Comparison of ENCODE assay signal across 1 cellular context in the genomic region with DNA sequence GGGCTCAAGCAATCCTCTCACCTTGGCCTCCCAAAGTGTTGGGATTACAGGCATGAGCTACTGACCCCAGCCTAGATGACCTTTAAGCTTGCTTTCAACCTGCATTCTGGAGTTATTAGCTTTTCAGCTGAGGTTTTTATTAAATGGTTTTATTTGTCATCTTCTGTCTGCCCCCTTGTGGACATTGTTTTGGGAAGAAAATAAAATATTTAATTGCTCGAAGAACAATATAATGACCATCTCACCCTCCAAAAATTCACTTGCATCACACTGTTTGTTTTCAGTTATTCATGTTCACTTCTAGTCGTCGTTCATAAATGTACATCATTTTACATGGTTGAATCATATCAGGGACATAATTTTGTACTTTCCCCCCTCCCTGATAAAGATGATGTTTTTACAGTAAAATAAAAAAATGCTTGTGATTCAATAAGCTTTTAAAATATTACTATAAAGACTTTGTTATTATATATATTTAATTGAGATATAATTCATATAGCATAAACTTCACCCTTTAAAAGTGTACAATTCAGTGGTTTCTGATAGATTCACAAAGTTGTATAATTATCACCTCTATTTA.
TF ChIP-seq lines count a peak whose summit lies in the region.

No MANE protein-coding gene starts in this region.

TF ChIP-seq in GM23338, 12 proteins besides CTCF, POLR2A, EP300 and RAD21:
- no peak for TF ChIP-seq EZH2phosphoT487 (IDR thresholded peaks at IDR 0.05; ENCODE audit: unreplicated experiment)
- TF ChIP-seq ZNF114 (CRISPR knock-in tag; IDR thresholded peaks at IDR 0.05): no peak
- TF ChIP-seq POLR2AphosphoS5 (IDR thresholded peaks at IDR 0.05; ENCODE audit: low read depth): no peak
- no peak for TF ChIP-seq STAT1 (IDR thresholded peaks at IDR 0.05; ENCODE audit: unreplicated experiment)
- no peak for TF ChIP-seq NANOG (IDR thresholded peaks at IDR 0.05; ENCODE audit: borderline replicate concordance)
- TF ChIP-seq, protein P1, sequence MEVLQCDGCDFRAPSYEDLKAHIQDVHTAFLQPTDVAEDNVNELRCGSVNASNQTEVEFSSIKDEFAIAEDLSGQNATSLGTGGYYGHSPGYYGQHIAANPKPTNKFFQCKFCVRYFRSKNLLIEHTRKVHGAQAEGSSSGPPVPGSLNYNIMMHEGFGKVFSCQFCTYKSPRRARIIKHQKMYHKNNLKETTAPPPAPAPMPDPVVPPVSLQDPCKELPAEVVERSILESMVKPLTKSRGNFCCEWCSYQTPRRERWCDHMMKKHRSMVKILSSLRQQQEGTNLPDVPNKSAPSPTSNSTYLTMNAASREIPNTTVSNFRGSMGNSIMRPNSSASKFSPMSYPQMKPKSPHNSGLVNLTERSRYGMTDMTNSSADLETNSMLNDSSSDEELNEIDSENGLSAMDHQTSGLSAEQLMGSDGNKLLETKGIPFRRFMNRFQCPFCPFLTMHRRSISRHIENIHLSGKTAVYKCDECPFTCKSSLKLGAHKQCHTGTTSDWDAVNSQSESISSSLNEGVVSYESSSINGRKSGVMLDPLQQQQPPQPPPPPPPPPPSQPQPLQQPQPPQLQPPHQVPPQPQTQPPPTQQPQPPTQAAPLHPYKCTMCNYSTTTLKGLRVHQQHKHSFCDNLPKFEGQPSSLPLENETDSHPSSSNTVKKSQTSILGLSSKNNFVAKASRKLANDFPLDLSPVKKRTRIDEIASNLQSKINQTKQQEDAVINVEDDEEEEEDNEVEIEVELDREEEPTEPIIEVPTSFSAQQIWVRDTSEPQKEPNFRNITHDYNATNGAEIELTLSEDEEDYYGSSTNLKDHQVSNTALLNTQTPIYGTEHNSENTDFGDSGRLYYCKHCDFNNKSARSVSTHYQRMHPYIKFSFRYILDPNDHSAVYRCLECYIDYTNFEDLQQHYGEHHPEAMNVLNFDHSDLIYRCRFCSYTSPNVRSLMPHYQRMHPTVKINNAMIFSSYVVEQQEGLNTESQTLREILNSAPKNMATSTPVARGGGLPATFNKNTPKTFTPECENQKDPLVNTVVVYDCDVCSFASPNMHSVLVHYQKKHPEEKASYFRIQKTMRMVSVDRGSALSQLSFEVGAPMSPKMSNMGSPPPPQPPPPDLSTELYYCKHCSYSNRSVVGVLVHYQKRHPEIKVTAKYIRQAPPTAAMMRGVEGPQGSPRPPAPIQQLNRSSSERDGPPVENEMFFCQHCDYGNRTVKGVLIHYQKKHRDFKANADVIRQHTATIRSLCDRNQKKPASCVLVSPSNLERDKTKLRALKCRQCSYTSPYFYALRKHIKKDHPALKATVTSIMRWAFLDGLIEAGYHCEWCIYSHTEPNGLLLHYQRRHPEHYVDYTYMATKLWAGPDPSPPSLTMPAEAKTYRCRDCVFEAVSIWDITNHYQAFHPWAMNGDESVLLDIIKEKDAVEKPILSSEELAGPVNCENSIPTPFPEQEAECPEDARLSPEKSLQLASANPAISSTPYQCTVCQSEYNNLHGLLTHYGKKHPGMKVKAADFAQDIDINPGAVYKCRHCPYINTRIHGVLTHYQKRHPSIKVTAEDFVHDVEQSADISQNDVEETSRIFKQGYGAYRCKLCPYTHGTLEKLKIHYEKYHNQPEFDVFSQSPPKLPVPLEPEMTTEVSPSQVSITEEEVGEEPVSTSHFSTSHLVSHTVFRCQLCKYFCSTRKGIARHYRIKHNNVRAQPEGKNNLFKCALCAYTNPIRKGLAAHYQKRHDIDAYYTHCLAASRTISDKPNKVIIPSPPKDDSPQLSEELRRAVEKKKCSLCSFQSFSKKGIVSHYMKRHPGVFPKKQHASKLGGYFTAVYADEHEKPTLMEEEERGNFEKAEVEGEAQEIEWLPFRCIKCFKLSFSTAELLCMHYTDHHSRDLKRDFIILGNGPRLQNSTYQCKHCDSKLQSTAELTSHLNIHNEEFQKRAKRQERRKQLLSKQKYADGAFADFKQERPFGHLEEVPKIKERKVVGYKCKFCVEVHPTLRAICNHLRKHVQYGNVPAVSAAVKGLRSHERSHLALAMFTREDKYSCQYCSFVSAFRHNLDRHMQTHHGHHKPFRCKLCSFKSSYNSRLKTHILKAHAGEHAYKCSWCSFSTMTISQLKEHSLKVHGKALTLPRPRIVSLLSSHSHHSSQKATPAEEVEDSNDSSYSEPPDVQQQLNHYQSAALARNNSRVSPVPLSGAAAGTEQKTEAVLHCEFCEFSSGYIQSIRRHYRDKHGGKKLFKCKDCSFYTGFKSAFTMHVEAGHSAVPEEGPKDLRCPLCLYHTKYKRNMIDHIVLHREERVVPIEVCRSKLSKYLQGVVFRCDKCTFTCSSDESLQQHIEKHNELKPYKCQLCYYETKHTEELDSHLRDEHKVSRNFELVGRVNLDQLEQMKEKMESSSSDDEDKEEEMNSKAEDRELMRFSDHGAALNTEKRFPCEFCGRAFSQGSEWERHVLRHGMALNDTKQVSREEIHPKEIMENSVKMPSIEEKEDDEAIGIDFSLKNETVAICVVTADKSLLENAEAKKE (CRISPR knock-in tag; IDR thresholded peaks at IDR 0.05): no peak
- TF ChIP-seq, protein P2, sequence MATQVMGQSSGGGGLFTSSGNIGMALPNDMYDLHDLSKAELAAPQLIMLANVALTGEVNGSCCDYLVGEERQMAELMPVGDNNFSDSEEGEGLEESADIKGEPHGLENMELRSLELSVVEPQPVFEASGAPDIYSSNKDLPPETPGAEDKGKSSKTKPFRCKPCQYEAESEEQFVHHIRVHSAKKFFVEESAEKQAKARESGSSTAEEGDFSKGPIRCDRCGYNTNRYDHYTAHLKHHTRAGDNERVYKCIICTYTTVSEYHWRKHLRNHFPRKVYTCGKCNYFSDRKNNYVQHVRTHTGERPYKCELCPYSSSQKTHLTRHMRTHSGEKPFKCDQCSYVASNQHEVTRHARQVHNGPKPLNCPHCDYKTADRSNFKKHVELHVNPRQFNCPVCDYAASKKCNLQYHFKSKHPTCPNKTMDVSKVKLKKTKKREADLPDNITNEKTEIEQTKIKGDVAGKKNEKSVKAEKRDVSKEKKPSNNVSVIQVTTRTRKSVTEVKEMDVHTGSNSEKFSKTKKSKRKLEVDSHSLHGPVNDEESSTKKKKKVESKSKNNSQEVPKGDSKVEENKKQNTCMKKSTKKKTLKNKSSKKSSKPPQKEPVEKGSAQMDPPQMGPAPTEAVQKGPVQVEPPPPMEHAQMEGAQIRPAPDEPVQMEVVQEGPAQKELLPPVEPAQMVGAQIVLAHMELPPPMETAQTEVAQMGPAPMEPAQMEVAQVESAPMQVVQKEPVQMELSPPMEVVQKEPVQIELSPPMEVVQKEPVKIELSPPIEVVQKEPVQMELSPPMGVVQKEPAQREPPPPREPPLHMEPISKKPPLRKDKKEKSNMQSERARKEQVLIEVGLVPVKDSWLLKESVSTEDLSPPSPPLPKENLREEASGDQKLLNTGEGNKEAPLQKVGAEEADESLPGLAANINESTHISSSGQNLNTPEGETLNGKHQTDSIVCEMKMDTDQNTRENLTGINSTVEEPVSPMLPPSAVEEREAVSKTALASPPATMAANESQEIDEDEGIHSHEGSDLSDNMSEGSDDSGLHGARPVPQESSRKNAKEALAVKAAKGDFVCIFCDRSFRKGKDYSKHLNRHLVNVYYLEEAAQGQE (IDR thresholded peaks at IDR 0.05; ENCODE audit: unreplicated experiment): no peak
- no peak for TF ChIP-seq ZNF331 (CRISPR knock-in tag; IDR thresholded peaks at IDR 0.05; ENCODE audit: low read depth)
- no peak for TF ChIP-seq CREB1 (CRISPR knock-in tag; IDR thresholded peaks at IDR 0.05; ENCODE audit: low read depth)
- TF ChIP-seq, protein P3, sequence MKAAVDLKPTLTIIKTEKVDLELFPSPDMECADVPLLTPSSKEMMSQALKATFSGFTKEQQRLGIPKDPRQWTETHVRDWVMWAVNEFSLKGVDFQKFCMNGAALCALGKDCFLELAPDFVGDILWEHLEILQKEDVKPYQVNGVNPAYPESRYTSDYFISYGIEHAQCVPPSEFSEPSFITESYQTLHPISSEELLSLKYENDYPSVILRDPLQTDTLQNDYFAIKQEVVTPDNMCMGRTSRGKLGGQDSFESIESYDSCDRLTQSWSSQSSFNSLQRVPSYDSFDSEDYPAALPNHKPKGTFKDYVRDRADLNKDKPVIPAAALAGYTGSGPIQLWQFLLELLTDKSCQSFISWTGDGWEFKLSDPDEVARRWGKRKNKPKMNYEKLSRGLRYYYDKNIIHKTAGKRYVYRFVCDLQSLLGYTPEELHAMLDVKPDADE (IDR thresholded peaks at IDR 0.05): no peak
- TF ChIP-seq JUNB (IDR thresholded peaks at IDR 0.05; ENCODE audit: unreplicated experiment): no peak
- no peak for TF ChIP-seq EZH2 (IDR thresholded peaks at IDR 0.05; ENCODE audit: low read depth, unreplicated experiment)
TF ChIP-seq in GM23338: peak in this region for 0.
